In the genomic region with DNA sequence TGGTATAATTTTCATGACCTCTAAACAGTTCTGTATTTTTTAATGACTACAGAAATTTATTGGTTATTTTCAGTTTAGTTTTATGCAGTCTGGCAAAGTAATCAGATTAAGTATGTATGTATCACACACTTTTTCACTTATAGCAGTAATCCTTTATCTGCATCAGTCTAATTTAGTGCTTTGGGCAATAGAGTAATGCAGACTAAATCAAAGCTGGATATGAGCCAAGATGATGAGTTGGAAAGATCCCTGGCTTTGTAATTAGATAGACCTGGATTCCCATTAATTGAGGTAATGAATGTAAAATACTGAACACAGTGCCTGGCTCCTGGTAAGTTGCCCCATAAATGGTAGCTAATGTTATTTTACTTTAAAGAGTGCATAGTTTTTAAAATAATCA, we compare ENCODE assay signal across 1 cellular context.
TF ChIP-seq lines count a peak whose summit lies in the region.

No MANE protein-coding gene starts in this region.

TF ChIP-seq in GM23338, 12 proteins besides CTCF, POLR2A, EP300 and RAD21 (continued from another document):
- TF ChIP-seq, protein P1, sequence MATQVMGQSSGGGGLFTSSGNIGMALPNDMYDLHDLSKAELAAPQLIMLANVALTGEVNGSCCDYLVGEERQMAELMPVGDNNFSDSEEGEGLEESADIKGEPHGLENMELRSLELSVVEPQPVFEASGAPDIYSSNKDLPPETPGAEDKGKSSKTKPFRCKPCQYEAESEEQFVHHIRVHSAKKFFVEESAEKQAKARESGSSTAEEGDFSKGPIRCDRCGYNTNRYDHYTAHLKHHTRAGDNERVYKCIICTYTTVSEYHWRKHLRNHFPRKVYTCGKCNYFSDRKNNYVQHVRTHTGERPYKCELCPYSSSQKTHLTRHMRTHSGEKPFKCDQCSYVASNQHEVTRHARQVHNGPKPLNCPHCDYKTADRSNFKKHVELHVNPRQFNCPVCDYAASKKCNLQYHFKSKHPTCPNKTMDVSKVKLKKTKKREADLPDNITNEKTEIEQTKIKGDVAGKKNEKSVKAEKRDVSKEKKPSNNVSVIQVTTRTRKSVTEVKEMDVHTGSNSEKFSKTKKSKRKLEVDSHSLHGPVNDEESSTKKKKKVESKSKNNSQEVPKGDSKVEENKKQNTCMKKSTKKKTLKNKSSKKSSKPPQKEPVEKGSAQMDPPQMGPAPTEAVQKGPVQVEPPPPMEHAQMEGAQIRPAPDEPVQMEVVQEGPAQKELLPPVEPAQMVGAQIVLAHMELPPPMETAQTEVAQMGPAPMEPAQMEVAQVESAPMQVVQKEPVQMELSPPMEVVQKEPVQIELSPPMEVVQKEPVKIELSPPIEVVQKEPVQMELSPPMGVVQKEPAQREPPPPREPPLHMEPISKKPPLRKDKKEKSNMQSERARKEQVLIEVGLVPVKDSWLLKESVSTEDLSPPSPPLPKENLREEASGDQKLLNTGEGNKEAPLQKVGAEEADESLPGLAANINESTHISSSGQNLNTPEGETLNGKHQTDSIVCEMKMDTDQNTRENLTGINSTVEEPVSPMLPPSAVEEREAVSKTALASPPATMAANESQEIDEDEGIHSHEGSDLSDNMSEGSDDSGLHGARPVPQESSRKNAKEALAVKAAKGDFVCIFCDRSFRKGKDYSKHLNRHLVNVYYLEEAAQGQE (IDR thresholded peaks at IDR 0.05; ENCODE audit: unreplicated experiment): no peak
- TF ChIP-seq ZNF331 (CRISPR knock-in tag; IDR thresholded peaks at IDR 0.05; ENCODE audit: low read depth): no peak
- TF ChIP-seq STAT1 (IDR thresholded peaks at IDR 0.05; ENCODE audit: unreplicated experiment): no peak
